Comparison of ENCODE assay signal across 8 cellular contexts in genomic region chr4:139301143-139301820, GRCh38. TPM values are rescaled to one million over a fixed set of nuclear protein-coding genes. Genes with fewer than 3 reads are reported as not detected.
DNase-seq lines count a peak whose midpoint lies in the region; ATAC-seq and TF ChIP-seq lines count a peak whose summit lies in the region.

TSS of gene NAA15 (plus strand) at chr4:139301505. CDS start at chr4:139301778, 273 bp downstream.

- DNase-seq in AG04450 (ENCODE audit: low read depth, low spot score) = peak; percentile 92
- DNase-seq in NCI-H226 = peak; percentile 97
- DNase-seq in WTC11 (ENCODE audit: low spot score) = peak; percentile 97
- peak; percentile 98 for DNase-seq in cardiac fibroblast (ENCODE audit: low read depth in 2 of 2)
- DNase-seq in iPS-NIHi7 (ENCODE audit: extremely low spot score) = peak; percentile 95
- DNase-seq in smooth muscle cell of the brain vasculature (ENCODE audit: low read depth, low spot score) = peak; percentile 91

- H3K27ac ChIP-seq in AG04450 (ENCODE audit: low read depth, low read length) = peak within 1 kb of the TSS; percentile 88

- CTCF ChIA-PET in AG04450 (lab: Charles Lee) (interaction anchor here (0.8 to 1.7 kb wide), 4 partner anchors 8 to 271 kb away, joined by 3 to 7 read pairs (median 4); no protein-coding TSS in a partner anchor), WTC11 (lab: Charles Lee) (interaction anchor here (0.6 to 2.3 kb wide), 14 partner anchors 19 to 271 kb away, joined by 3 to 11 read pairs (median 4); partner anchors contain the start of genes ELF2 and MGARP)

- TF ChIP-seq CTCF in AG04450 (IDR thresholded peaks at IDR 0.05; ENCODE audit: low read depth, low read length) (no peak), WTC11 (IDR thresholded peaks at IDR 0.05) (no peak), cardiac fibroblast (IDR thresholded peaks at IDR 0.05; ENCODE audit: low read depth, low read length) (no peak)

- POLR2A ChIA-PET in AG04450 (lab: Yijun Ruan, JAX) (interaction anchor here (0.6 to 1.6 kb wide), 12 partner anchors 20 to 326 kb away, joined by 3 to 7 read pairs (median 4); partner anchors contain the start of genes MGARP, NOCT and RAB33B), WTC11 (lab: Charles Lee) (interaction anchor here (0.5 to 3.5 kb wide), 16 partner anchors 11 to 286 kb away, joined by 3 to 59 read pairs (median 4); partner anchors contain the start of genes ELF2, MGARP and NOCT)

- peak; percentile 88 for ATAC-seq in GM18909 (IDR thresholded peaks at IDR 0.05; ENCODE audit: poor library complexity, unreplicated experiment)
- peak; percentile 80 for ATAC-seq in HG03175 (IDR thresholded peaks at IDR 0.05; ENCODE audit: unreplicated experiment)
- peak; percentile 97 for ATAC-seq in WTC11

- peaks cover 2% of the 10 kb centered on the region; the same call in 1 of the 2 replicates for H3K27me3 Mint-ChIP-seq in WTC11 (ENCODE audit: low read depth)

- H3K4me3 Mint-ChIP-seq in WTC11 = peak within 1 kb of the TSS; percentile 99

- no peaks in the 10 kb centered on the region for H3K27me3 ChIP-seq in AG04450 (ENCODE audit: control insufficient read depth, insufficient read depth, low read length)

- H3K9me3 Mint-ChIP-seq in WTC11 = peaks cover 10% of the 10 kb centered on the region

- H3K27ac Mint-ChIP-seq in WTC11 = peak within 1 kb of the TSS; percentile 99

- peaks cover 35% of the 10 kb centered on the region for H3K4me1 Mint-ChIP-seq in WTC11

- H3K36me3 Mint-ChIP-seq in WTC11 = peaks cover 40% of the 10 kb centered on the region

- peaks cover 9% of the 10 kb centered on the region for H3K9me3 ChIP-seq in AG04450 (ENCODE audit: control insufficient read depth, insufficient read depth, low read length)

- H3K4me3 ChIP-seq in AG04450 (ENCODE audit: low read depth, low read length) (peak within 1 kb of the TSS; percentile 93), cardiac fibroblast (replicated peaks in 1 of 2; ENCODE audit: low read depth in 2 of 2, low read length in 2 of 2) (peak within 1 kb of the TSS; percentile 94 to 98)

TF ChIP-seq in WTC11, 78 proteins besides CTCF, POLR2A, EP300 and RAD21 (continues in another document):
- TF ChIP-seq ATF3 (CRISPR knock-in tag; conservative IDR thresholded peaks at IDR 0.05) = no peak
- TF ChIP-seq PRRX2 (CRISPR knock-in tag; IDR thresholded peaks at IDR 0.05) = no peak
- no peak for TF ChIP-seq JAZF1 (CRISPR knock-in tag; IDR thresholded peaks at IDR 0.05)
- peak; percentile 23 for TF ChIP-seq FOXK1 (CRISPR knock-in tag; IDR thresholded peaks at IDR 0.05)
- peak; percentile 43; the same call in 1 of the 2 replicates for TF ChIP-seq ZBTB43 (CRISPR knock-in tag; IDR thresholded peaks at IDR 0.05)
- TF ChIP-seq MLX (CRISPR knock-in tag; IDR thresholded peaks at IDR 0.05) = no peak
- TF ChIP-seq TEAD1 (CRISPR knock-in tag; IDR thresholded peaks at IDR 0.05) = 0 out of 2 replicates have a peak, but pooled peaks have one; percentile 10
- TF ChIP-seq NR2C2 (CRISPR knock-in tag; IDR thresholded peaks at IDR 0.05) = peak; percentile 88
- TF ChIP-seq CDX4 (CRISPR knock-in tag; IDR thresholded peaks at IDR 0.05; ENCODE audit: borderline replicate concordance) = no peak
- peak; percentile 29; the same call in 1 of the 2 replicates for TF ChIP-seq CBFB (CRISPR knock-in tag; IDR thresholded peaks at IDR 0.05; ENCODE audit: low read depth)
- peak; percentile 83; the same call in 1 of the 2 replicates for TF ChIP-seq AFF4 (CRISPR knock-in tag; IDR thresholded peaks at IDR 0.05; ENCODE audit: borderline replicate concordance)
- peak; percentile 86 for TF ChIP-seq PRDM15 (CRISPR knock-in tag; IDR thresholded peaks at IDR 0.05)
- TF ChIP-seq ZNF423 (CRISPR knock-in tag; IDR thresholded peaks at IDR 0.05) = no peak
- TF ChIP-seq IRF2 (CRISPR knock-in tag; IDR thresholded peaks at IDR 0.05; ENCODE audit: borderline replicate concordance, low read depth) = no peak

RNA-seq across cellular contexts. Expression of gene NAA15, which starts in this region (rescaled TPM):
- 20.5 and 30.2 TPM in 2 replicates for polyA plus RNA-seq in AG04450 (2011; rRNA removed)
- 13.7 and 36.7 TPM in 2 replicates for polyA minus RNA-seq in AG04450 (2011; rRNA and poly(A)+ RNA removed)
- total RNA-seq in WTC11 (2021) = 81.4 to 98.9 TPM (median 81.6 TPM) in 3 replicates

Comparison
In these comparisons a context has a peak if more than half of its experiments do, and no peak if none do; other contexts are left out.
1. Peak in every context shown above with its lines: DNase-seq, ATAC-seq, H3K4me3 ChIP-seq and H3K27ac ChIP-seq.